In the genomic region with DNA sequence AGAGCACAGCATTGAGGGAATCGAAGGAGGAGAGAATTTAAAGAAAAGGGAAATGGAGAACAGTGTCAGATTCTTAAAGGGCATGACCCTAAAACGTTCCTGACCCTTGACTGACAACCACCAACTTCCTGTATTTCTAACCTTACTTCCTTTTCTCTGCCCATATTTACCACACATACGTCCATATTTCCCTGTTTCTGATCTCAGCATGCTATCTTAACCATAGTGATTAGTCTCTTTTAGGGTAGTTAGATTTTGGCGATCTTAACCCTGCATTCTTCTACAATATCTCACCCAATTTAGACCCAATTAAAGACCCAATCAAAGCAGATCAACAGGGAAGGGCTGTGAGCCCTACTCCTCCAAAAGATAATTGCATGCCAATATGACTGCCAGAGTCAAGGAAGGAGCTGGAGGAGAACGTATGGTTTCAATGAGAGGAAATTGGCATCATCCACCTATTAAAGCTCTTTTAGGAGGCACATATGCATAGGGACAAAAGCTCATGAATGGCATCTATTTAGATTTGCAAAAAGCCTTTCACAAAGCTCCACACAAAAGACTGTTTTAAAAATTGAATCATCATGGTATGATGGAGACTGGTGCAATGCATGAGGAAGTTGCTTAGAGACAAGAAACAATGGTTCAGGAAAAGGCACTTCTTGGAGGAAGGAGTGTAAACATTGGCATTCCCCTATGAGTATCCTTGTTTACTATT, we compare ENCODE assay signal across 10 cellular contexts. TPM values are rescaled to one million over a fixed set of nuclear protein-coding genes. Genes with fewer than 3 reads are reported as not detected.
DNase-seq lines count a peak whose midpoint lies in the region; ATAC-seq, FAIRE-seq and TF ChIP-seq lines count a peak whose summit lies in the region.
"Had no signal": no experiment of that assay in that cellular context is flagged by ENCODE, and none has a peak within 500 bp of the region (broad histone marks: within the 10 kb centered on the region; RNA-seq: fewer than 3 reads in every experiment).

No MANE protein-coding gene starts in this region.

- peak; percentile 42 for ATAC-seq in Right ventricle myocardium inferior
- peak; percentile 71 to 91 for ATAC-seq in upper lobe of left lung (ENCODE audit: low FRiP score in 2 of 2)
- no peak for ATAC-seq in stimulated activated effector memory CD8-positive, alpha-beta T cell treated with anti-CD3 and anti-CD28 coated beads, Interleukin-12 subunit alpha, Interleukin-12 subunit beta, amount 100 ng/mL, for 72 hours
- ATAC-seq in GM21619 (IDR thresholded peaks at IDR 0.05; ENCODE audit: unreplicated experiment): no peak

- no peaks in the 10 kb centered on the region for H3K27me3 ChIP-seq in upper lobe of left lung
- H3K27me3 ChIP-seq: hepatocyte had no signal

- intact Hi-C loops in Right ventricle myocardium inferior (cut with DNase I): no loop called here
- intact Hi-C loops in cardiac septum (cut with DNase I): no loop called here

- H3K9me3 ChIP-seq in upper lobe of left lung: no peaks in the 10 kb centered on the region

- no peak for TF ChIP-seq POLR2A in upper lobe of left lung (IDR thresholded peaks at IDR 0.05)

- CTCF ChIA-PET in GM10248 (lab: Yijun Ruan, JAX): interaction anchor here (0.6 to 2.7 kb wide), 5 partner anchors 9 to 926 kb away, joined by 3 to 13 read pairs (median 3); no protein-coding TSS in a partner anchor

- H3K4me1 ChIP-seq in upper lobe of left lung: peaks cover 13 to 20% (median 15%) of the 10 kb centered on the region in 4 donors

- peak in 1 of 4 donors; percentile 43 for TF ChIP-seq EP300 in upper lobe of left lung (IDR thresholded peaks at IDR 0.05)

- H3K4me1 Mint-ChIP-seq in stimulated activated effector memory CD8-positive, alpha-beta T cell treated with anti-CD3 and anti-CD28 coated beads, Interleukin-12 subunit alpha, Interleukin-12 subunit beta, amount 100 ng/mL, for 72 hours: peaks cover 12% of the 10 kb centered on the region

- H3K9me3 Mint-ChIP-seq in stimulated activated effector memory CD8-positive, alpha-beta T cell treated with anti-CD3 and anti-CD28 coated beads, Interleukin-12 subunit alpha, Interleukin-12 subunit beta, amount 100 ng/mL, for 72 hours: peaks cover 2% of the 10 kb centered on the region

- no peak for TF ChIP-seq CTCF in upper lobe of left lung (IDR thresholded peaks at IDR 0.05)
- TF ChIP-seq CTCF in GM10248 (IDR thresholded peaks at IDR 0.05; ENCODE audit: control extremely low read depth, extremely low read depth, low read depth, missing control alignments): no peak

- no peaks in the 10 kb centered on the region for H3K36me3 Mint-ChIP-seq in stimulated activated effector memory CD8-positive, alpha-beta T cell treated with anti-CD3 and anti-CD28 coated beads, Interleukin-12 subunit alpha, Interleukin-12 subunit beta, amount 100 ng/mL, for 72 hours

- no peak overlapping the region for H3K27ac Mint-ChIP-seq in stimulated activated effector memory CD8-positive, alpha-beta T cell treated with anti-CD3 and anti-CD28 coated beads, Interleukin-12 subunit alpha, Interleukin-12 subunit beta, amount 100 ng/mL, for 72 hours

- DNase-seq in Right ventricle myocardium inferior (ENCODE audit: missing footprints): no peak
- no peak for DNase-seq in cardiac septum (ENCODE audit: low spot score)
- DNase-seq in RCC 7860 (ENCODE audit: low spot score): peak; percentile 20
- DNase-seq in fibroblast of peridontal ligament (ENCODE audit: extremely low read depth): peak; percentile 85
- DNase-seq in upper lobe of left lung: no peak
- DNase-seq in stimulated activated effector memory CD8-positive, alpha-beta T cell treated with anti-CD3 and anti-CD28 coated beads, Interleukin-12 subunit alpha, Interleukin-12 subunit beta, amount 100 ng/mL, for 72 hours (ENCODE audit: low spot score in 2 of 2): no peak
- DNase-seq in GM10248 (ENCODE audit: extremely low spot score): no peak

- H3K4me3 Mint-ChIP-seq in stimulated activated effector memory CD8-positive, alpha-beta T cell treated with anti-CD3 and anti-CD28 coated beads, Interleukin-12 subunit alpha, Interleukin-12 subunit beta, amount 100 ng/mL, for 72 hours: no peak overlapping the region

- no peaks in the 10 kb centered on the region for H3K36me3 ChIP-seq in upper lobe of left lung

- 46 to 49% methylated on average over 5 of the region's 5 CpGs for WGBS in upper lobe of left lung, 2 donors

- peak overlapping the region in 3 of 4 donors; percentile 1 to 59 (median 53) for H3K27ac ChIP-seq in upper lobe of left lung
- H3K27ac ChIP-seq: hepatocyte had no signal

- POLR2A ChIA-PET in GM10248 (lab: Yijun Ruan, JAX): no interaction called here

- no peak overlapping the region for H3K4me3 ChIP-seq in upper lobe of left lung
- H3K4me3 ChIP-seq: hepatocyte had no signal

- no peak for FAIRE-seq in RCC 7860 (lab: Jason Lieb, UNC)
- FAIRE-seq: TTC549 had no signal

RNA-seq across cellular contexts. Expression of a gene that starts 49.0 kb away (rescaled TPM):
- 21.5 TPM for total RNA-seq in Right ventricle myocardium inferior
- 21.7 TPM for total RNA-seq in cardiac septum
- 10 to 100 TPM; 16.8 to 63.2 (median 29.7) TPM for total RNA-seq in upper lobe of left lung

Comparison
In these comparisons a context has a peak if more than half of its experiments do, and no peak if none do; other contexts are left out.
1. ATAC-seq: peak in Right ventricle myocardium inferior (single experiment) and upper lobe of left lung (2 of 2); none in stimulated activated effector memory CD8-positive, alpha-beta T cell treated with anti-CD3 and anti-CD28 coated beads, Interleukin-12 subunit alpha, Interleukin-12 subunit beta, amount 100 ng/mL, for 72 hours (single experiment) and GM21619 (single experiment).
2. DNase-seq: peak in RCC 7860 (single experiment) and fibroblast of peridontal ligament (single experiment); none in Right ventricle myocardium inferior (single experiment), cardiac septum (single experiment), upper lobe of left lung (0 of 2), stimulated activated effector memory CD8-positive, alpha-beta T cell treated with anti-CD3 and anti-CD28 coated beads, Interleukin-12 subunit alpha, Interleukin-12 subunit beta, amount 100 ng/mL, for 72 hours (0 of 2) and GM10248 (single experiment).